8 cellular contexts compared by ENCODE assay signal in the genomic region with DNA sequence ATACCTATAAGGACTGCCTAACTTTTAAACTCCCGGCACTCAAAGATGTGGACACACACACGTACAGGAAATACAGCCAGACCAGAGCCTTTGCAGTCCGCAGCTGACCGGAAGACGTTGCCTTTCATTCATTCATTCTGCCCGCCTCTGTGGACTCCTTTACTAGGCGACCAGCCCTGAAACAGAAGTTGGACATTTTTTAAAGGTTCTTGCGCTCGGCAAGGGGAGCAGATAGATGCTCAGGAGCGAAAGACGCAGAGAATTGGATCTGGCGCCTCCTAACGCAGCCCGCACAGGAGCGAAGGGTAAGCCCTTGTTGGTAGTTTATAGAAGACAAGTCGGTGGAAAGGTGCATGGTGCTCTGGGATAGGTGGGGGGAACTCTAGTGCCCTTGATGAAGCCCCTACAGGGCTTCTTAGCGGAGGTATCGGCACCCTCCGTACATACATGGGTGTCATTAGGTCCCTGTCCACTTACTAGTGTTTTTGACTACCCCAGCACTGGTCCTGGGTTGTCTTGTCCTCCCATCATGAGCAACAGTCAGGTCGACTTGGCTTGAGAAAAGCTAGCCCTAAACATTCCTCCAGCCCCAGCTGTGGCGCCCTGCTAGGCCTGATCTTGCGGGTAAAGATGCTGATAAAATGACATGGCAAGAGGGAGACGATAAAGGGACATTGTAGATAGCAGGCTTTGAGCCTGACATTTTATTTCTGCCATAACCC. TPM values are rescaled to one million over a fixed set of nuclear protein-coding genes. Genes with fewer than 3 reads are reported as not detected.
A peak's percentile ranks its signal among the peaks of the same experiment; 100 is the strongest.
DNase-seq lines count a peak whose midpoint lies in the region; ATAC-seq and TF ChIP-seq lines count a peak whose summit lies in the region.

KDM2B (minus strand) TSS at position 65 of the 722 bp plus-strand sequence. CDS start 112 bp downstream, outside the sequence.

- peaks cover 6% of the 10 kb centered on the region; the same call in 1 of the 2 replicates for H3F3A ChIP-seq in Loucy (ENCODE audit: low read depth)

- H3K36me3 ChIP-seq in Loucy (ENCODE audit: insufficient read depth, low read length) (no peaks in the 10 kb centered on the region), fibroblast of lung (ENCODE audit: control insufficient read depth, insufficient read depth, low read length) (no peaks in the 10 kb centered on the region), urinary bladder (ENCODE audit: insufficient read depth) (no peaks in the 10 kb centered on the region)

- H3K27ac Mint-ChIP-seq in Calu3 (ENCODE audit: unreplicated experiment): peak within 1 kb of the TSS; percentile 82

- H2AFZ ChIP-seq in Loucy (ENCODE audit: low read length) (peak within 1 kb of the TSS; percentile 88), fibroblast of lung (ENCODE audit: low read length) (peak within 1 kb of the TSS; percentile 88)

- H3K4me2 ChIP-seq in Loucy (ENCODE audit: low read depth, low read length, poor library complexity, severe bottlenecking) (peak within 1 kb of the TSS; percentile 99), fibroblast of lung (ENCODE audit: extremely low read depth, insufficient read depth, low read length) (peak within 1 kb of the TSS; percentile 82)

- H3K36me3 Mint-ChIP-seq in Calu3 (ENCODE audit: insufficient read depth, unreplicated experiment): peaks cover 18% of the 10 kb centered on the region
- no peaks in the 10 kb centered on the region for H3K36me3 Mint-ChIP-seq in activated T-cell treated with anti-CD3 and anti-CD28 coated beads, Interleukin-2, amount 50 U/mL, for 4 hours (ENCODE audit: insufficient read depth)

- H3K27ac ChIP-seq in fibroblast of lung (ENCODE audit: insufficient read depth, low read length) (peak within 1 kb of the TSS; percentile 90), urinary bladder (ENCODE audit: low read depth) (peak within 1 kb of the TSS; percentile 48)

- H3K27me3 ChIP-seq in Loucy (ENCODE audit: insufficient read depth, low read length, poor library complexity, severe bottlenecking) (no peaks in the 10 kb centered on the region), fibroblast of lung (ENCODE audit: control insufficient read depth, insufficient read depth, low read length) (no peaks in the 10 kb centered on the region)

- TF ChIP-seq CTCF in Calu3 (IDR thresholded peaks at IDR 0.05; ENCODE audit: unreplicated experiment): no peak
- peak; percentile 25; the same call in 1 of the 2 replicates for TF ChIP-seq CTCF in Loucy (conservative IDR thresholded peaks at IDR 0.05; ENCODE audit: low read length)
- no peak for TF ChIP-seq CTCF in fibroblast of lung (conservative IDR thresholded peaks at IDR 0.05 in 1 of 2, IDR thresholded peaks at IDR 0.05 in 1 of 2; ENCODE audit: low read depth in 1 of 2, low read length in 2 of 2)

- CTCF ChIA-PET in Calu3 (lab: Charles Lee): interaction anchor here (0.6 kb wide), 2 partner anchors 29 to 213 kb away, joined by 3 read pairs; partner anchors contain the start of gene RHOF

- H3K4me1 Mint-ChIP-seq in Calu3 (ENCODE audit: low read depth, unreplicated experiment): peaks cover 11% of the 10 kb centered on the region
- H3K4me1 Mint-ChIP-seq in activated T-cell treated with anti-CD3 and anti-CD28 coated beads, Interleukin-2, amount 50 U/mL, for 4 hours (ENCODE audit: low read depth): peaks cover 39% of the 10 kb centered on the region

- 13% methylated on average over 23 of the region's 23 CpGs for WGBS in urinary bladder

- H3K4me3 ChIP-seq in Loucy (ENCODE audit: low read length, poor library complexity, severe bottlenecking): peak within 1 kb of the TSS; percentile 92
- peak within 1 kb of the TSS; percentile 58 to 79 (median 66) for H3K4me3 ChIP-seq in fibroblast of lung (replicated peaks in 1 of 4; ENCODE audit: control extremely low read depth in 1 of 4, insufficient read depth in 1 of 4, low read depth in 3 of 4, low read length in 4 of 4)
- peak within 1 kb of the TSS; percentile 71 for H3K4me3 ChIP-seq in urinary bladder (ENCODE audit: low read depth, low read length)

- DNase-seq in Calu3 (no peak), fibroblast of lung (ENCODE audit: low read depth in 2 of 2) (peak; percentile 64), myocyte (ENCODE audit: low read depth) (peak; percentile 25), GM03348 (ENCODE audit: low spot score) (no peak)
- DNase-seq in activated T-cell treated with anti-CD3 and anti-CD28 coated beads, Interleukin-2, amount 50 U/mL, for 4 hours: no peak

- H3K4me1 ChIP-seq in Loucy (ENCODE audit: insufficient read depth, low read length, poor library complexity, severe bottlenecking) (peaks cover 49% of the 10 kb centered on the region), fibroblast of lung (ENCODE audit: control insufficient read depth, extremely low read depth, insufficient read depth, low read length) (peaks cover 29% of the 10 kb centered on the region), urinary bladder (ENCODE audit: insufficient read depth) (no peaks in the 10 kb centered on the region)

- no TSS peak for BruUV-seq in Calu3 (replicated peaks; lab: Mats Ljungman, UMichigan)

- H3K9me3 ChIP-seq in Loucy (ENCODE audit: insufficient read depth, low read depth, low read length): no peaks in the 10 kb centered on the region
- H3K9me3 ChIP-seq in fibroblast of lung (ENCODE audit: control insufficient read depth, insufficient read depth, low read depth, low read length): no peaks in the 10 kb centered on the region

- no peaks in the 10 kb centered on the region for H3K9me3 Mint-ChIP-seq in Calu3 (ENCODE audit: low read depth, unreplicated experiment)
- H3K9me3 Mint-ChIP-seq in activated T-cell treated with anti-CD3 and anti-CD28 coated beads, Interleukin-2, amount 50 U/mL, for 4 hours: no peaks in the 10 kb centered on the region

- H3K4me3 Mint-ChIP-seq in Calu3 (ENCODE audit: low read depth, unreplicated experiment): peak within 1 kb of the TSS; percentile 81
- peak within 1 kb of the TSS; percentile 93 for H3K4me3 Mint-ChIP-seq in activated T-cell treated with anti-CD3 and anti-CD28 coated beads, Interleukin-2, amount 50 U/mL, for 4 hours

- no peaks in the 10 kb centered on the region for H3K9me2 ChIP-seq in Loucy (replicated peaks; ENCODE audit: low read depth, low read length)

- ATAC-seq in activated T-cell treated with anti-CD3 and anti-CD28 coated beads, Interleukin-2, amount 50 U/mL, for 4 hours: no peak
- no peak for ATAC-seq in GM21737 (IDR thresholded peaks at IDR 0.05; ENCODE audit: unreplicated experiment)

- H4K20me1 ChIP-seq in Loucy (ENCODE audit: insufficient read depth, low read length, poor library complexity, severe bottlenecking) (peaks cover 12% of the 10 kb centered on the region), fibroblast of lung (ENCODE audit: control insufficient read depth, extremely low read depth, insufficient read depth, low read length) (no peaks in the 10 kb centered on the region)

- intact Hi-C loops in Calu3 (cut with micrococcal nuclease; ENCODE audit: unreplicated experiment): no loop called here

- H3K79me2 ChIP-seq in Loucy (ENCODE audit: insufficient read depth, low read length) (peaks cover 68% of the 10 kb centered on the region), fibroblast of lung (ENCODE audit: control insufficient read depth, insufficient read depth, low read length) (peaks cover 9% of the 10 kb centered on the region)

- H3K9ac ChIP-seq in Loucy (ENCODE audit: low read depth, low read length, poor library complexity, severe bottlenecking): peak within 1 kb of the TSS; percentile 99
- H3K9ac ChIP-seq in fibroblast of lung (ENCODE audit: insufficient read depth, low read length): peak within 1 kb of the TSS; percentile 51

- peaks cover under 1% of the 10 kb centered on the region for H3K27me3 Mint-ChIP-seq in Calu3 (ENCODE audit: unreplicated experiment)
- no peaks in the 10 kb centered on the region for H3K27me3 Mint-ChIP-seq in activated T-cell treated with anti-CD3 and anti-CD28 coated beads, Interleukin-2, amount 50 U/mL, for 4 hours (ENCODE audit: low read depth)

RNA-seq across cellular contexts. Expression of gene KDM2B, which starts in this region (rescaled TPM):
- total RNA-seq in Calu3 (2022) (23.8 and 24.7 TPM in 2 replicates), fibroblast of lung (13.1 and 21.6 TPM in 2 replicates), myocyte (22.0 and 32.4 TPM in 2 replicates), urinary bladder (23.3 TPM)
- 10 to 100 TPM; 47.3 to 51.8 (median 48.6) TPM for total RNA-seq in activated T-cell treated with anti-CD3 and anti-CD28 coated beads, Interleukin-2, amount 50 U/mL, for 4 hours
- polyA plus RNA-seq in fibroblast of lung (9.8 and 18.7 TPM in 2 replicates), urinary bladder (18.7 TPM)
- 12.3 and 20.7 TPM in 2 replicates for polyA plus RNA-seq in fibroblast of lung (2012)
- 99.6 and 117 TPM in 2 replicates for polyA minus RNA-seq in fibroblast of lung (ENCODE audit: low replicate concordance)
- polyA plus RNA-seq in myocyte (2012): 12.2 TPM

Comparison
In these comparisons a context has a peak if more than half of its experiments do, and no peak if none do; other contexts are left out.
1. DNase-seq: peak in fibroblast of lung (2 of 2) and myocyte (single experiment); none in Calu3 (single experiment), activated T-cell treated with anti-CD3 and anti-CD28 coated beads, Interleukin-2, amount 50 U/mL, for 4 hours (single experiment) and GM03348 (single experiment).
2. Peak in every context shown above with its lines, with median percentiles within 50 percentile points of each other: H3K4me3 ChIP-seq.